In genomic region chr22:16591136-16591535, GRCh38 we compare ENCODE assay signal across 19 cellular contexts. TPM values are rescaled to one million over a fixed set of nuclear protein-coding genes. Genes with fewer than 3 reads are reported as not detected.
"Had no signal": no experiment of that assay in that cellular context is flagged by ENCODE, and none has a peak within 500 bp of the region (broad histone marks: within the 10 kb centered on the region; RNA-seq: fewer than 3 reads in every experiment).

No MANE protein-coding gene starts in this region.

RNA-seq across cellular contexts. Expression of gene CCT8L2, which starts 1.5 kb away (rescaled TPM):
- total RNA-seq: activated naive CD4-positive, alpha-beta T cell treated with anti-CD3 and anti-CD28 coated beads for 36 hours; activated naive CD4-positive, alpha-beta T cell treated with anti-CD3 and anti-CD28 coated beads, Interleukin-2, amount 50 U/mL, for 72 hours; activated naive CD8-positive, alpha-beta T cell treated with anti-CD3 and anti-CD28 coated beads for 36 hours; activated naive CD8-positive, alpha-beta T cell treated with anti-CD3 and anti-CD28 coated beads, Interleukin-2, amount 10 ng/mL, durations not matched to agents 7 days and 5 days; activated T-cell treated with anti-CD3 and anti-CD28 coated beads, Interleukin-2, amount 50 U/mL, for 72 hours; activated T-helper 1 cell treated with anti-CD3 and anti-CD28 coated beads, Interleukin-12 subunit alpha, Interleukin-12 subunit beta, Interleukin-2, Interleukin-4 antibody, amounts not matched to agents 30 ng/mL and 10 ng/mL and 1 ng/mL, durations not matched to agents 14 hours and 24 hours and 36 hours; activated T-helper 17 cell treated with anti-CD3 and anti-CD28 coated beads, Interleukin-2, amount 50 U/mL, for 72 hours; activated T-helper 2 cell treated with anti-CD3 and anti-CD28 coated beads, Interferon-gamma antibody, Interleukin-2, Interleukin-4, amounts not matched to agents 10 μg/mL and 5 μg/mL and 100 μg/mL, durations not matched to agents 14 hours and 24 hours and 36 hours; adrenal gland; aorta; ascending aorta; astrocyte; body of pancreas; breast epithelium; cardiac muscle cell; cardiac septum; cerebellum; chondrocyte had no signal
- polyA plus RNA-seq: adipose tissue, adrenal gland, aorta, cardiac muscle cell had no signal
